Comparison of ENCODE assay signal across 1 cellular context in the genomic region with DNA sequence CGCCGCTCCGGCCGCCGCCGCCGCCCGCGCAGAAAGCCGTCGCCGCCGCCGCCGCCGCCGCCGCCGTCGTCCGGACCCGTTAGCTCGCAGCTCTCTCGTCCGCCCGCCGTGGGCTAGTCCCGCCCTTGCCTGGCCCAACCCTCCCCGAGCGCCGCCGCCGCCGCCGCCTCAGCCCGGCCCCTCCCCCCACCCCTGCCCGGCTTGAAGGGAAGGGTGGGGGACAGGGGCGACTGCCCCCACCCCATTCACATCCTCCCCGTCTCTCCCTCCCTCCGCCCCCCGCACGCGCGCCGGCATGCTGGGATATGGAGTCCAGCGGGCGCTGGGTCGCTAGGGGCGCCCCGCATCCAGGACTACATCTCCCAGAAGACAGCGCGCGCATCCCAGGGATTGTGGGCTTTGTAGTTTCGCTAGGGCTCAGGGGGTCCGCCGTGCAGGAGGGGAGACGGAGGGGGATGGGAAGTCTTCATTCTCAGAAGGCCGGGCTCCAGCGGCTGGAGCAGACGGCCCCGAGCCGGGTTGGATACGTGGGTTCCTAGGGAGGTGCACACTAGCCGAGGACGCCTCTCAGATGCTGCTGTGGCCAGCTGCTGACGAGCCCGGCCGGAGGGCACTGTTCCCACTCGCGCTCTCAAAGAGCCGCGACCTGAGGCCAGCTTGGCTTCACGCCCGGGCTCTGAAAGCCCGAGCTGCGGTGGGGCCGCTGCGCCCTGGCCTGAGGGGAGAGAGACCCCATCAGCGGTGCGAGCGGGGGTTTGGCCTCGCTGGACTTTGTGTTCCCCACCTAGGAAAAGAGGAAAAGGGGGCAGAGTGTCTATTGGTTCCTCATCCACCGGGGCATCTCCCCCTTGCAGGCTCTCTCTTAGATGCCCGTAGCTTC.
TF ChIP-seq lines count a peak whose summit lies in the region.

A gene with protein sequence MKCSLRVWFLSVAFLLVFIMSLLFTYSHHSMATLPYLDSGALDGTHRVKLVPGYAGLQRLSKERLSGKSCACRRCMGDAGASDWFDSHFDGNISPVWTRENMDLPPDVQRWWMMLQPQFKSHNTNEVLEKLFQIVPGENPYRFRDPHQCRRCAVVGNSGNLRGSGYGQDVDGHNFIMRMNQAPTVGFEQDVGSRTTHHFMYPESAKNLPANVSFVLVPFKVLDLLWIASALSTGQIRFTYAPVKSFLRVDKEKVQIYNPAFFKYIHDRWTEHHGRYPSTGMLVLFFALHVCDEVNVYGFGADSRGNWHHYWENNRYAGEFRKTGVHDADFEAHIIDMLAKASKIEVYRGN (minus strand): TSS at position 118 of the 880 bp plus-strand sequence. CDS start 40,570 bp downstream, outside the sequence.

TF ChIP-seq in H1, 55 proteins besides CTCF, POLR2A, EP300 and RAD21 (continues in another document):
- TF ChIP-seq BCL11A (IDR thresholded peaks at IDR 0.05; ENCODE audit: low read depth in 2 of 2, low read length in 2 of 2) (no peak), KDM4A (IDR thresholded peaks at IDR 0.05; ENCODE audit: low read depth, low read length, severe bottlenecking) (peak; percentile 79), CBX5 (IDR thresholded peaks at IDR 0.05; ENCODE audit: low read depth, low read length) (no peak), TCF12 (IDR thresholded peaks at IDR 0.05; ENCODE audit: low read depth, low read length) (no peak), POU5F1 (IDR thresholded peaks at IDR 0.05; ENCODE audit: low read depth, low read length) (no peak), RFX5 (IDR thresholded peaks at IDR 0.05; ENCODE audit: borderline replicate concordance, low read depth, low read length) (no peak), SIN3A (conservative IDR thresholded peaks at IDR 0.05 in 1 of 2, IDR thresholded peaks at IDR 0.05 in 1 of 2; ENCODE audit: low read depth in 1 of 2, low read length in 2 of 2) (peak in 1 of 2 experiments; percentile 87; a peak in 2 of 4 replicates), CTBP2 (IDR thresholded peaks at IDR 0.05; ENCODE audit: borderline replicate concordance, insufficient read depth, insufficient read length, low read length) (no peak), BACH1 (IDR thresholded peaks at IDR 0.05; ENCODE audit: low read length) (no peak), EZH2 (IDR thresholded peaks at IDR 0.05; ENCODE audit: low read depth, low read length, severe bottlenecking) (no peak), SP2 (IDR thresholded peaks at IDR 0.05; ENCODE audit: low read length) (no peak), NRF1 (IDR thresholded peaks at IDR 0.05; ENCODE audit: low read depth, low read length) (no peak), KDM5A (IDR thresholded peaks at IDR 0.05; ENCODE audit: low read length) (no peak), HDAC6 (IDR thresholded peaks at IDR 0.05; ENCODE audit: low read depth, low read length) (no peak), SIX5 (IDR thresholded peaks at IDR 0.05; ENCODE audit: low read depth, low read length) (peak; percentile 100), ZNF274 (IDR thresholded peaks at IDR 0.05; ENCODE audit: borderline replicate concordance, extremely low read depth, low read length) (no peak), MAFK (IDR thresholded peaks at IDR 0.05; ENCODE audit: low read depth, low read length) (no peak), CHD1 (IDR thresholded peaks at IDR 0.05; ENCODE audit: low read depth, low read length) (no peak), SRF (IDR thresholded peaks at IDR 0.05; ENCODE audit: low read depth, low read length) (no peak), KDM1A (IDR thresholded peaks at IDR 0.05; ENCODE audit: borderline replicate concordance, low read length) (no peak), CBX8 (IDR thresholded peaks at IDR 0.05; ENCODE audit: borderline replicate concordance, low read depth, low read length) (no peak), SAP30 (IDR thresholded peaks at IDR 0.05; ENCODE audit: insufficient read depth, insufficient replicate concordance, low read length) (no peak), TAF1 (IDR thresholded peaks at IDR 0.05; ENCODE audit: low read depth, low read length) (peak; percentile 84), SP4 (IDR thresholded peaks at IDR 0.05; ENCODE audit: low read length) (no peak), RNF2 (IDR thresholded peaks at IDR 0.05; ENCODE audit: borderline replicate concordance, low read depth, low read length, missing control alignments, poor library complexity, severe bottlenecking) (no peak), JUN (IDR thresholded peaks at IDR 0.05; ENCODE audit: low read depth, low read length) (no peak), SP1 (IDR thresholded peaks at IDR 0.05; ENCODE audit: low read depth, low read length) (peak; percentile 58; the same call in 1 of the 2 replicates), TAF7 (optimal IDR thresholded peaks at IDR 0.05; ENCODE audit: borderline replicate concordance, low read depth, low read length) (peak; percentile 67), BRCA1 (IDR thresholded peaks at IDR 0.05; ENCODE audit: low read depth, low read length) (no peak), CEBPB (IDR thresholded peaks at IDR 0.05; ENCODE audit: low read depth, low read length) (no peak), SIRT6 (IDR thresholded peaks at IDR 0.05; ENCODE audit: low read length) (no peak), PHF8 (conservative IDR thresholded peaks at IDR 0.05; ENCODE audit: low read depth, low read length) (peak; percentile 80; the same call in 1 of the 2 replicates), GABPA (IDR thresholded peaks at IDR 0.05; ENCODE audit: borderline replicate concordance, insufficient read depth, low read length) (no peak), GTF2F1 (IDR thresholded peaks at IDR 0.05; ENCODE audit: borderline replicate concordance, low read depth, low read length) (no peak), NANOG (IDR thresholded peaks at IDR 0.05; ENCODE audit: insufficient read depth, low read depth, low read length, poor library complexity, severe bottlenecking) (peak; percentile 40), RBBP5 (IDR thresholded peaks at IDR 0.05; ENCODE audit: borderline replicate concordance, low read depth, low read length) (peak; percentile 85), POLR2AphosphoS5 (IDR thresholded peaks at IDR 0.05; ENCODE audit: low read depth, low read length) (peak; percentile 62), CHD2 (IDR thresholded peaks at IDR 0.05; ENCODE audit: low read length) (peak; percentile 83), YY1 (IDR thresholded peaks at IDR 0.05; ENCODE audit: low read depth, low read length) (0 out of 2 replicates have a peak, but pooled peaks have one; percentile 18), EGR1 (IDR thresholded peaks at IDR 0.05; ENCODE audit: borderline replicate concordance, low read depth, low read length) (no peak), SUZ12 (IDR thresholded peaks at IDR 0.05; ENCODE audit: low read length) (no peak), ASH2L (IDR thresholded peaks at IDR 0.05; ENCODE audit: low read length) (peak; percentile 76), TBP (IDR thresholded peaks at IDR 0.05; ENCODE audit: low read depth, low read length) (peak; percentile 56; the same call in 1 of the 2 replicates), HDAC2 (IDR thresholded peaks at IDR 0.05; ENCODE audit: borderline replicate concordance in 1 of 2, low read depth in 2 of 2, low read length in 2 of 2) (no peak), TEAD4 (IDR thresholded peaks at IDR 0.05; ENCODE audit: low read depth, low read length) (peak; percentile 38; the same call in 1 of the 2 replicates), RXRA (IDR thresholded peaks at IDR 0.05; ENCODE audit: insufficient read depth, low read depth, low read length) (no peak), CREB1 (IDR thresholded peaks at IDR 0.05) (peak; percentile 78), JUND (IDR thresholded peaks at IDR 0.05; ENCODE audit: low read length) (no peak), ATF2 (IDR thresholded peaks at IDR 0.05; ENCODE audit: low read length) (no peak)
- TF ChIP-seq, protein P1, sequence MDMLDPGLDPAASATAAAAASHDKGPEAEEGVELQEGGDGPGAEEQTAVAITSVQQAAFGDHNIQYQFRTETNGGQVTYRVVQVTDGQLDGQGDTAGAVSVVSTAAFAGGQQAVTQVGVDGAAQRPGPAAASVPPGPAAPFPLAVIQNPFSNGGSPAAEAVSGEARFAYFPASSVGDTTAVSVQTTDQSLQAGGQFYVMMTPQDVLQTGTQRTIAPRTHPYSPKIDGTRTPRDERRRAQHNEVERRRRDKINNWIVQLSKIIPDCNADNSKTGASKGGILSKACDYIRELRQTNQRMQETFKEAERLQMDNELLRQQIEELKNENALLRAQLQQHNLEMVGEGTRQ (IDR thresholded peaks at IDR 0.05; ENCODE audit: low read length), result no peak
- TF ChIP-seq, protein P2, sequence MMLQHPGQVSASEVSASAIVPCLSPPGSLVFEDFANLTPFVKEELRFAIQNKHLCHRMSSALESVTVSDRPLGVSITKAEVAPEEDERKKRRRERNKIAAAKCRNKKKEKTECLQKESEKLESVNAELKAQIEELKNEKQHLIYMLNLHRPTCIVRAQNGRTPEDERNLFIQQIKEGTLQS (IDR thresholded peaks at IDR 0.05; ENCODE audit: insufficient read depth, low read depth, low read length), result 0 out of 2 replicates have a peak, but pooled peaks have one; percentile 53
- TF ChIP-seq, protein P3, sequence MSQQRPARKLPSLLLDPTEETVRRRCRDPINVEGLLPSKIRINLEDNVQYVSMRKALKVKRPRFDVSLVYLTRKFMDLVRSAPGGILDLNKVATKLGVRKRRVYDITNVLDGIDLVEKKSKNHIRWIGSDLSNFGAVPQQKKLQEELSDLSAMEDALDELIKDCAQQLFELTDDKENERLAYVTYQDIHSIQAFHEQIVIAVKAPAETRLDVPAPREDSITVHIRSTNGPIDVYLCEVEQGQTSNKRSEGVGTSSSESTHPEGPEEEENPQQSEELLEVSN (IDR thresholded peaks at IDR 0.05), result no peak
- TF ChIP-seq, protein P4, sequence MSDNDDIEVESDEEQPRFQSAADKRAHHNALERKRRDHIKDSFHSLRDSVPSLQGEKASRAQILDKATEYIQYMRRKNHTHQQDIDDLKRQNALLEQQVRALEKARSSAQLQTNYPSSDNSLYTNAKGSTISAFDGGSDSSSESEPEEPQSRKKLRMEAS (IDR thresholded peaks at IDR 0.05), result peak; percentile 19; the same call in 1 of the 2 replicates
